8 cellular contexts compared by ENCODE assay signal in genomic region chr22:48089601-48090331, GRCh38.
DNase-seq lines count a peak whose midpoint lies in the region; ATAC-seq and TF ChIP-seq lines count a peak whose summit lies in the region.

No MANE protein-coding gene starts in this region.

- H3K36me3 ChIP-seq in RWPE2 (ENCODE audit: low read depth) (no peaks in the 10 kb centered on the region), rectal smooth muscle tissue (ENCODE audit: control insufficient read depth, insufficient read depth, low read length) (no peaks in the 10 kb centered on the region)

- no peaks in the 10 kb centered on the region for H3K4me1 ChIP-seq in RWPE2 (ENCODE audit: insufficient read depth, poor library complexity, severe bottlenecking)
- H3K4me1 ChIP-seq in rectal smooth muscle tissue (ENCODE audit: control insufficient read depth, insufficient read depth, low read length) = peaks cover 10% of the 10 kb centered on the region

- TF ChIP-seq CTCF in RWPE2 (IDR thresholded peaks at IDR 0.05; ENCODE audit: poor library complexity, severe bottlenecking) = no peak

- H3K27me3 ChIP-seq in RWPE2 (ENCODE audit: insufficient read depth, poor library complexity, severe bottlenecking) (no peaks in the 10 kb centered on the region), rectal smooth muscle tissue (ENCODE audit: control insufficient read depth, insufficient read depth, low read length) (no peaks in the 10 kb centered on the region)

- DNase-seq in Daoy (ENCODE audit: low read depth) (peak; percentile 80), RWPE2 (ENCODE audit: low spot score) (no peak), cardiac septum (ENCODE audit: low spot score) (peak; percentile 75), T-helper 17 cell (no peak), NCI-H1694 treated with DMSO at 0.1 percent for 48 hours (lab: John Stamatoyannopoulos, UW) (no peak)
- DNase-seq in activated CD4-positive, CD25-positive, alpha-beta regulatory T cell (lab: John Stamatoyannopoulos, UW) = no peak

- H3K4me1 Mint-ChIP-seq in T-helper 17 cell = peaks cover 5% of the 10 kb centered on the region

- H3K9ac ChIP-seq in rectal smooth muscle tissue (ENCODE audit: low read length) = no peak overlapping the region

- H3K27ac Mint-ChIP-seq in T-helper 17 cell = no peak overlapping the region

- H3K36me3 Mint-ChIP-seq in T-helper 17 cell (ENCODE audit: low read depth) = peaks cover 7% of the 10 kb centered on the region

- intact Hi-C loops in cardiac septum (cut with DNase I) = no loop called here

- peak; percentile 60; the same call in 2 of the 3 replicates for ATAC-seq in RWPE2 (ENCODE audit: low read depth)
- ATAC-seq in T-helper 17 cell = no peak
- no peak for ATAC-seq in GM21737 (IDR thresholded peaks at IDR 0.05; ENCODE audit: unreplicated experiment)

- H3K4me3 ChIP-seq in RWPE2 (ENCODE audit: severe bottlenecking) = no peak overlapping the region
- H3K4me3 ChIP-seq in rectal smooth muscle tissue (ENCODE audit: low read length) = peak overlapping the region; percentile 29

- H3K27me3 Mint-ChIP-seq in T-helper 17 cell = peaks cover 39% of the 10 kb centered on the region

- no peak overlapping the region for H3K27ac ChIP-seq in RWPE2 (ENCODE audit: poor library complexity, severe bottlenecking)
- H3K27ac ChIP-seq in rectal smooth muscle tissue (ENCODE audit: low read depth, low read length) = no peak overlapping the region

- no peak overlapping the region for H3K4me3 Mint-ChIP-seq in T-helper 17 cell

- H3K9me3 ChIP-seq in RWPE2 (ENCODE audit: severe bottlenecking) = no peaks in the 10 kb centered on the region
- H3K9me3 ChIP-seq in T-helper 17 cell (ENCODE audit: control insufficient read depth, low read length, poor library complexity, severe bottlenecking) = no peaks in the 10 kb centered on the region

Comparison
In these comparisons a context has a peak if more than half of its experiments do, and no peak if none do; other contexts are left out.
1. DNase-seq: peak in Daoy (single experiment) and cardiac septum (single experiment); none in RWPE2 (single experiment), T-helper 17 cell (0 of 3), activated CD4-positive, CD25-positive, alpha-beta regulatory T cell (0 of 4) and NCI-H1694 treated with DMSO at 0.1 percent for 48 hours (single experiment).